Comparison of ENCODE assay signal across 1 cellular context in the genomic region with DNA sequence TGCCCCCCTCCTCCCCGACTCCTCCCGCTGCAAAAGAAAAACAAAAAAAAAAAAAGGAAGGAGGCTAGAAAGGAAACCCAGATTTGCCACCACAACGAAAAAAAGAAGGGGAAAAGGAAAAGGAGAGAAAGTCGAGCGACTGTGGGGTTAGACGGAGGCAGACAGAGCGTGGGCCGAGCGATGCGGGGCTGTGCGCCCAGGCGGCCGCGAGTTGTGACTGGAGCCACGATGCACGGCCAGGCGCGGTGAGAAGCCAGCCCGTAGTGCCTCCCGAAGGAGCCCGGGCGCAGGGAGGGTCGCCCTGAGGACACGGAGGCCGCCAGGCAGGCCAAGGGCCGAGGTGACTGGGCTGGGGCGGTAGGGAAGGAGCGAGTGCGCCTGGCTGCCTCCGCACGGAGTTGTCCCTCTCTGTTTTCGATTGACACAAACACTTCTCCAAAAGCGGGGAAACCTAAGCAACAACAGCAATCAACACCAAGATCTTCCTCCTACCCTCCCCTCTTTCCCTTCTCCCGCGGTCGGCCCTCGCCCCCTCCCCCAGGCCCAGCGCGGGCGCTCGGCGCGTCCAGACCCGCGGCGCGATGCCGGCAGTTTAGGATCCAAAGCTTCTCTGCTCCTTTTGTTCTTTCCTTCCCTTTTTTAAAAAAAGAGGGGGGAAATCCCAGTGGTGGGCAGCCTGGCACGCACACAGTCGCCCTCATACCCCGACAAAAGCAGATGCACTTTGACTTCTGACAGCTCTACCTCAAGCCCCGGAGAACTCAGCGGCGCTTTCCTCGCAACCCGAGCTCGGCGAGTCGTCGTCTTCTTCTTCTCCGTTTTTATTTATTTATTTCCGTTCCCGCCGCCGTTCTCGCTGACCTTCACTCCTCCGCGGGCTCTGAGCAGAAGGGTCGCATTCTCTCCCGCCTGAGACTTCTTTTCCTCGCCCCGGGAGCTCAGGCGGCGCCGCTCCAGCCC.
TF ChIP-seq lines count a peak whose summit lies in the region.

A gene (plus strand): TSS at position 475 of the 960 bp plus-strand sequence. CDS start 723 bp downstream, outside the sequence.

TF ChIP-seq in WTC11, 78 proteins besides CTCF, POLR2A, EP300 and RAD21 (continued from another document):
- TF ChIP-seq, protein P1, sequence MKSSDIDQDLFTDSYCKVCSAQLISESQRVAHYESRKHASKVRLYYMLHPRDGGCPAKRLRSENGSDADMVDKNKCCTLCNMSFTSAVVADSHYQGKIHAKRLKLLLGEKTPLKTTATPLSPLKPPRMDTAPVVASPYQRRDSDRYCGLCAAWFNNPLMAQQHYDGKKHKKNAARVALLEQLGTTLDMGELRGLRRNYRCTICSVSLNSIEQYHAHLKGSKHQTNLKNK (CRISPR knock-in tag; IDR thresholded peaks at IDR 0.05) = no peak
- no peak for TF ChIP-seq CREM (CRISPR knock-in tag; IDR thresholded peaks at IDR 0.05)
- no peak for TF ChIP-seq ZNF232 (CRISPR knock-in tag; IDR thresholded peaks at IDR 0.05)
- TF ChIP-seq OVOL2 (CRISPR knock-in tag; IDR thresholded peaks at IDR 0.05; ENCODE audit: borderline replicate concordance) = no peak
- TF ChIP-seq GABPB1 (CRISPR knock-in tag; IDR thresholded peaks at IDR 0.05) = no peak
- no peak for TF ChIP-seq SMAD4 (CRISPR knock-in tag; IDR thresholded peaks at IDR 0.05)
- no peak for TF ChIP-seq CREB1 (CRISPR knock-in tag; IDR thresholded peaks at IDR 0.05)
- TF ChIP-seq, protein P2, sequence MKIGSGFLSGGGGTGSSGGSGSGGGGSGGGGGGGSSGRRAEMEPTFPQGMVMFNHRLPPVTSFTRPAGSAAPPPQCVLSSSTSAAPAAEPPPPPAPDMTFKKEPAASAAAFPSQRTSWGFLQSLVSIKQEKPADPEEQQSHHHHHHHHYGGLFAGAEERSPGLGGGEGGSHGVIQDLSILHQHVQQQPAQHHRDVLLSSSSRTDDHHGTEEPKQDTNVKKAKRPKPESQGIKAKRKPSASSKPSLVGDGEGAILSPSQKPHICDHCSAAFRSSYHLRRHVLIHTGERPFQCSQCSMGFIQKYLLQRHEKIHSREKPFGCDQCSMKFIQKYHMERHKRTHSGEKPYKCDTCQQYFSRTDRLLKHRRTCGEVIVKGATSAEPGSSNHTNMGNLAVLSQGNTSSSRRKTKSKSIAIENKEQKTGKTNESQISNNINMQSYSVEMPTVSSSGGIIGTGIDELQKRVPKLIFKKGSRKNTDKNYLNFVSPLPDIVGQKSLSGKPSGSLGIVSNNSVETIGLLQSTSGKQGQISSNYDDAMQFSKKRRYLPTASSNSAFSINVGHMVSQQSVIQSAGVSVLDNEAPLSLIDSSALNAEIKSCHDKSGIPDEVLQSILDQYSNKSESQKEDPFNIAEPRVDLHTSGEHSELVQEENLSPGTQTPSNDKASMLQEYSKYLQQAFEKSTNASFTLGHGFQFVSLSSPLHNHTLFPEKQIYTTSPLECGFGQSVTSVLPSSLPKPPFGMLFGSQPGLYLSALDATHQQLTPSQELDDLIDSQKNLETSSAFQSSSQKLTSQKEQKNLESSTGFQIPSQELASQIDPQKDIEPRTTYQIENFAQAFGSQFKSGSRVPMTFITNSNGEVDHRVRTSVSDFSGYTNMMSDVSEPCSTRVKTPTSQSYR (CRISPR knock-in tag; IDR thresholded peaks at IDR 0.05) = no peak
- TF ChIP-seq ZNF263 (CRISPR knock-in tag; IDR thresholded peaks at IDR 0.05; ENCODE audit: low read depth) = no peak
- no peak for TF ChIP-seq TEAD4 (CRISPR knock-in tag; IDR thresholded peaks at IDR 0.05)
- no peak for TF ChIP-seq HMGA2 (CRISPR knock-in tag; IDR thresholded peaks at IDR 0.05)
